In the genomic region with DNA sequence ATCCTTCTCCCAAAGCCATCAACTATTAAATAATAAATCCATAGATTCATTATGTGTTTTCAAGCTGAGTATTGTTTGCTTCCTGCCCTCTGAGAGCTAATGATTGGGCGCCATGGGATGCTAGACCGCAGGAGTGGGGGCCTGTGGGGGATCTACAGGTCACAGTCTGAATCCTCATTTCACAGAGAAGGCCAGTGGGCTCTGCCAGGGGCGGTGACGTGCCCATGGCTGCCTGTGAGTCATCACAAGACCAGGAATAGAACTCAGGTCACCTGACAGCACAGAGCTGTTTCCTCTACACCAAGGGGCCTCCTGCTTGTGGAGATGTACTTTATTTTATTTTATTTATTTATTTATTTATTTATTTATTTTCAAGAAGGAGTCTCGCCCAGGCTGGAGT, we compare ENCODE assay signal across 8 cellular contexts. TPM values are rescaled to one million over a fixed set of nuclear protein-coding genes. Genes with fewer than 3 reads are reported as not detected.
DNase-seq lines count a peak whose midpoint lies in the region; ATAC-seq and TF ChIP-seq lines count a peak whose summit lies in the region.

No MANE protein-coding gene starts in this region.

- DNase-seq in COLO829 (ENCODE audit: low spot score) = peak; percentile 96
- DNase-seq in activated CD4-positive, alpha-beta memory T cell treated with anti-CD3 and anti-CD28 coated beads, Interleukin-2, amount 10 ng/mL, durations not matched to agents 7 days and 5 days = peak; percentile 67
- DNase-seq in esophagus squamous epithelium (lab: John Stamatoyannopoulos, UW) = no peak
- DNase-seq in non-pigmented ciliary epithelial cell (ENCODE audit: low read depth) = peak; percentile 30
- no peak for DNase-seq in NCI-H524 (lab: John Stamatoyannopoulos, UW)

- no peaks in the 10 kb centered on the region for H4K20me1 ChIP-seq in Loucy (ENCODE audit: insufficient read depth, low read length, poor library complexity, severe bottlenecking)

- peaks cover 2% of the 10 kb centered on the region for H3K36me3 Mint-ChIP-seq in activated CD4-positive, alpha-beta memory T cell treated with anti-CD3 and anti-CD28 coated beads, Interleukin-2, amount 10 ng/mL, durations not matched to agents 7 days and 5 days (ENCODE audit: low read depth)

- no peaks in the 10 kb centered on the region for H3K9me2 ChIP-seq in Loucy (replicated peaks; ENCODE audit: low read depth, low read length)

- 9 to 28% methylated on average over 3 to 5 of the region's 5 CpGs for WGBS in esophagus squamous epithelium, 2 donors

- no peak for TF ChIP-seq POLR2A in esophagus squamous epithelium (IDR thresholded peaks at IDR 0.05)

- H3K36me3 ChIP-seq in Loucy (ENCODE audit: insufficient read depth, low read length) = no peaks in the 10 kb centered on the region
- no peaks in the 10 kb centered on the region for H3K36me3 ChIP-seq in esophagus squamous epithelium

- H3K27me3 ChIP-seq in Loucy (ENCODE audit: insufficient read depth, low read length, poor library complexity, severe bottlenecking) (no peaks in the 10 kb centered on the region), esophagus squamous epithelium (no peaks in the 10 kb centered on the region)

- no peaks in the 10 kb centered on the region for H3K27me3 Mint-ChIP-seq in activated CD4-positive, alpha-beta memory T cell treated with anti-CD3 and anti-CD28 coated beads, Interleukin-2, amount 10 ng/mL, durations not matched to agents 7 days and 5 days

- H3K27ac ChIP-seq in esophagus squamous epithelium = peak overlapping the region; percentile 76 to 96 (median 94)

- H3K4me1 Mint-ChIP-seq in activated CD4-positive, alpha-beta memory T cell treated with anti-CD3 and anti-CD28 coated beads, Interleukin-2, amount 10 ng/mL, durations not matched to agents 7 days and 5 days = peaks cover 55% of the 10 kb centered on the region

- TF ChIP-seq CTCF in Loucy (conservative IDR thresholded peaks at IDR 0.05; ENCODE audit: low read length) (no peak), esophagus squamous epithelium (IDR thresholded peaks at IDR 0.05) (no peak)

- H3K4me1 ChIP-seq in Loucy (ENCODE audit: insufficient read depth, low read length, poor library complexity, severe bottlenecking) = peaks cover 6% of the 10 kb centered on the region
- H3K4me1 ChIP-seq in esophagus squamous epithelium = peaks cover 66 to 96% (median 76%) of the 10 kb centered on the region in 3 donors

- H3K27ac Mint-ChIP-seq in activated CD4-positive, alpha-beta memory T cell treated with anti-CD3 and anti-CD28 coated beads, Interleukin-2, amount 10 ng/mL, durations not matched to agents 7 days and 5 days = peak overlapping the region; percentile 77

- peak overlapping the region; percentile 25 for H3K9ac ChIP-seq in Loucy (ENCODE audit: low read depth, low read length, poor library complexity, severe bottlenecking)

- CTCF ChIA-PET in activated CD4-positive, alpha-beta memory T cell treated with anti-CD3 and anti-CD28 coated beads, Interleukin-2, amount 10 ng/mL, durations not matched to agents 7 days and 5 days (lab: Charles Lee) = interaction anchor here (0.9 to 2.0 kb wide), 9 partner anchors 8 to 85 kb away, joined by 3 to 10 read pairs (median 3); no protein-coding TSS in a partner anchor

- H3F3A ChIP-seq in Loucy (ENCODE audit: low read depth) = no peaks in the 10 kb centered on the region

- no peaks in the 10 kb centered on the region for H3K9me3 Mint-ChIP-seq in activated CD4-positive, alpha-beta memory T cell treated with anti-CD3 and anti-CD28 coated beads, Interleukin-2, amount 10 ng/mL, durations not matched to agents 7 days and 5 days

- H2AFZ ChIP-seq in Loucy (ENCODE audit: low read length) = peak overlapping the region; percentile 77; the same call in 1 of the 2 replicates

- no peak overlapping the region for H3K4me3 ChIP-seq in Loucy (ENCODE audit: low read length, poor library complexity, severe bottlenecking)
- peak overlapping the region in 2 of 4 donors; percentile 21 to 43 for H3K4me3 ChIP-seq in esophagus squamous epithelium

- H3K4me3 Mint-ChIP-seq in activated CD4-positive, alpha-beta memory T cell treated with anti-CD3 and anti-CD28 coated beads, Interleukin-2, amount 10 ng/mL, durations not matched to agents 7 days and 5 days = no peak overlapping the region

- intact Hi-C loops in esophagus squamous epithelium (cut with DNase I) = no loop called here

- POLR2A ChIA-PET in activated CD4-positive, alpha-beta memory T cell treated with anti-CD3 and anti-CD28 coated beads, Interleukin-2, amount 10 ng/mL, durations not matched to agents 7 days and 5 days (lab: Charles Lee) = interaction anchor here (0.6 to 3.9 kb wide), 14 partner anchors 9 to 77 kb away, joined by 3 to 36 read pairs (median 4); no protein-coding TSS in a partner anchor

- no peak for ATAC-seq in HG03196 (IDR thresholded peaks at IDR 0.05; ENCODE audit: unreplicated experiment)
- ATAC-seq in GM19397 (IDR thresholded peaks at IDR 0.05; ENCODE audit: unreplicated experiment) = no peak

- H3K9me3 ChIP-seq in Loucy (ENCODE audit: insufficient read depth, low read depth, low read length) (no peaks in the 10 kb centered on the region), esophagus squamous epithelium (no peaks in the 10 kb centered on the region)

- no peaks in the 10 kb centered on the region for H3K79me2 ChIP-seq in Loucy (ENCODE audit: insufficient read depth, low read length)

- H3K4me2 ChIP-seq in Loucy (ENCODE audit: low read depth, low read length, poor library complexity, severe bottlenecking) = no peak overlapping the region

RNA-seq across cellular contexts. Expression of gene IL6R, which starts 15.0 kb away (rescaled TPM):
- total RNA-seq in activated CD4-positive, alpha-beta memory T cell treated with anti-CD3 and anti-CD28 coated beads, Interleukin-2, amount 10 ng/mL, durations not matched to agents 7 days and 5 days = 10 to 100 TPM; 15.7 to 16.0 TPM
- total RNA-seq in esophagus squamous epithelium = 10 to 100 TPM in 1 of 4 donors, 1 to 10 TPM in 3; 6.4 to 47.7 (median 8.1) TPM

Comparison
In these comparisons a context has a peak if more than half of its experiments do, and no peak if none do; other contexts are left out.
1. DNase-seq: peak in COLO829 (single experiment), activated CD4-positive, alpha-beta memory T cell treated with anti-CD3 and anti-CD28 coated beads, Interleukin-2, amount 10 ng/mL, durations not matched to agents 7 days and 5 days (single experiment) and non-pigmented ciliary epithelial cell (single experiment); none in esophagus squamous epithelium (single experiment) and NCI-H524 (0 of 2).